ENCODE assay signal across 7 cellular contexts in genomic region chr15:30788595-30788994, GRCh38.
"Had no signal": no experiment of that assay in that cellular context is flagged by ENCODE, and none has a peak within 500 bp of the region (broad histone marks: within the 10 kb centered on the region; RNA-seq: fewer than 3 reads in every experiment).

No MANE protein-coding gene starts in this region.

- FAIRE-seq: HepG2, HTR-8/SVneo had no signal

- DNase-seq: IMR-90, KBM-7, KG1 had no signal

- H3K27ac ChIP-seq: HL-60, KMS-11 had no signal

- H3K9ac ChIP-seq: KMS-11 had no signal

- H3K4me2 ChIP-seq: KMS-11 had no signal

- ATAC-seq: HepG2 had no signal
